In genomic region chr19:45091031-45091918, GRCh38 we compare ENCODE assay signal across 8 cellular contexts.
DNase-seq lines count a peak whose midpoint lies in the region; ATAC-seq, FAIRE-seq and TF ChIP-seq lines count a peak whose summit lies in the region.

No MANE protein-coding gene starts in this region.

- TF ChIP-seq POLR2A in GM18526 (IDR thresholded peaks at IDR 0.05; ENCODE audit: extremely low read depth, insufficient read length): peak; percentile 59

- FAIRE-seq in colon (lab: Jason Lieb, UNC): peak; percentile 49

- DNase-seq in 8988T (peak; percentile 83), NCI-H226 (peak; percentile 97), kidney glomerular epithelial cell (lab: John Stamatoyannopoulos, UW) (peak; percentile 99)
- DNase-seq in activated CD4-positive, alpha-beta T cell treated with anti-CD3 and anti-CD28 coated beads for 48 hours: peak; percentile 99
- DNase-seq in stimulated activated CD4-positive, alpha-beta T cell treated with anti-CD3 and anti-CD28 coated beads, Interleukin-15, amount 100 ng/mL, for 24 hours: peak; percentile 97

- peak; percentile 56 for ATAC-seq in HG03066 (IDR thresholded peaks at IDR 0.05; ENCODE audit: low read depth, unreplicated experiment)

Comparison
In these comparisons a context has a peak if more than half of its experiments do, and no peak if none do; other contexts are left out.
1. Peak in every context shown above with its lines: DNase-seq and ATAC-seq.